19 cellular contexts compared by ENCODE assay signal in genomic region chr10:53476650-53477312, GRCh38.
"Had no signal": no experiment of that assay in that cellular context is flagged by ENCODE, and none has a peak within 500 bp of the region (broad histone marks: within the 10 kb centered on the region; RNA-seq: fewer than 3 reads in every experiment).

No MANE protein-coding gene starts in this region.

- H2AFZ ChIP-seq: hepatocyte had no signal

- FAIRE-seq: kidney, small intestine, urothelium cell line had no signal

- H3K79me2 ChIP-seq: hepatocyte had no signal

- H3K4me2 ChIP-seq: hepatocyte had no signal

- H3K27me3 ChIP-seq: colonic mucosa, hepatocyte, ovary had no signal

- H3K9me3 ChIP-seq: colonic mucosa, ovary had no signal

- DNase-seq: colonic mucosa; dermis blood vessel endothelial cell; effector CD4-positive, alpha-beta T cell; foreskin melanocyte; head of caudate nucleus; kidney; left cardiac atrium; left ventricle myocardium superior; mesenchymal stem cell; naive thymus-derived CD4-positive, alpha-beta T cell; nephron progenitor cell; ovary; right cardiac atrium; small intestine; stimulated activated CD4-positive, alpha-beta T cell treated with anti-CD3 and anti-CD28 coated beads, Interleukin-12 subunit alpha, Interleukin-12 subunit beta, amount 100 ng/mL, for 4 hours; stimulated activated naive CD4-positive, alpha-beta T cell treated with Interleukin-2 at 50 U/mL for 16 hours had no signal

- H3K4me3 ChIP-seq: colonic mucosa, hepatocyte, lung, ovary had no signal

- H3K4me1 ChIP-seq: colonic mucosa had no signal

- H3K36me3 ChIP-seq: colonic mucosa, ovary had no signal

- ATAC-seq: left cardiac atrium; left ventricle myocardium superior; naive thymus-derived CD4-positive, alpha-beta T cell; right cardiac atrium had no signal

- H3K27ac ChIP-seq: colonic mucosa, hepatocyte, ovary had no signal
